In the genomic region with DNA sequence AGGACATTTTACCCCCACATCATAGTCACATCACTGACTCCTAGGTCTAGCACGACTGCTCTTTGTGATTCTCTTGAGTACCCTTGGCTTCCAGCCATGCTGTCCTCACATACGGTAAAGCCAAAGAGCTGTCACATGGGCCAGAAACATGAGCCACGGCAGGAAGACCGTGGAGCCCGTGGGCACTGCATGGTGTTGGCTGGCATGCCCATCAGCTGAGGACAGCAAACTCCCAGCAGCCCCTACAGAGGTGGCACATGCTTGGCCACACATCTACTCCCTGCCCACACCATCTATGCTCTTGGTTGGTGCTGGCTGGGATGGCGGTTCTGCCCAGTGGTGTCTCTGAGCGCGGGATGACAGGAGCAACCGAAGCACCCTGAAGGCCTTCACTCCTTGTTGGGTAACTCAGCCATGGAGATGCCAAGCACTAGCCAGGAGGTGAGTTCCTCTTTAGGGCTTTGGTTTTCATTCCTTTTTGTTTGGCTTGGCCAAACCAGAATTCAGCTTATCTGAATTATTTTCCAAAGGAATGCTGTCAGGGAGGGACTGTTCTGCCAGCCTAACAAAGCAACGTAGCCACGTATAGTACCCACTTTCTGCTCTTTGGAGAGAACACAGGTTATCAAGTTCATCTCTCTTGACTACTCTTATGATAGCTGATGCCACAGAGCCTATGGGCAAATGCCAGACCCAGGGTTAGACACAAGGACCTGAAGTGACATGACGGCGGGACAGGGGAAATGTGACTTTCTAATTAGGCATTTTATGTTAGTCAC, we compare ENCODE assay signal across 13 cellular contexts. TPM values are rescaled to one million over a fixed set of nuclear protein-coding genes. Genes with fewer than 3 reads are reported as not detected.
DNase-seq lines count a peak whose midpoint lies in the region; TF ChIP-seq lines count a peak whose summit lies in the region.
"Had no signal": no experiment of that assay in that cellular context is flagged by ENCODE, and none has a peak within 500 bp of the region (broad histone marks: within the 10 kb centered on the region; RNA-seq: fewer than 3 reads in every experiment).

No MANE protein-coding gene starts in this region.

- H3K9ac ChIP-seq in endodermal cell (ENCODE audit: extremely low read depth, low read length, poor library complexity, severe bottlenecking): peak overlapping the region; percentile 25

- H3K27me3 ChIP-seq in endodermal cell (ENCODE audit: control insufficient read depth, insufficient read depth, low read length, poor library complexity, severe bottlenecking): no peaks in the 10 kb centered on the region

- H3K27ac ChIP-seq in endodermal cell (ENCODE audit: low read depth, low read length) (peak overlapping the region; percentile 72), mesodermal cell (ENCODE audit: low read depth, low read length, severe bottlenecking) (peak overlapping the region; percentile 85)

- no peak for TF ChIP-seq CTCF in endodermal cell (conservative IDR thresholded peaks at IDR 0.05)
- no peak for TF ChIP-seq CTCF in lower leg skin (IDR thresholded peaks at IDR 0.05)

- H3K4me3 ChIP-seq in endodermal cell (ENCODE audit: low read length): no peak overlapping the region
- H3K4me3 ChIP-seq in mesodermal cell (ENCODE audit: extremely low read depth, insufficient read depth, low read length, poor library complexity, severe bottlenecking): no peak overlapping the region
- no peak overlapping the region for H3K4me3 ChIP-seq in lower leg skin (ENCODE audit: low read depth, poor library complexity, severe bottlenecking)

- H3K27ac Mint-ChIP-seq in endodermal cell: peak overlapping the region; percentile 52
- H3K27ac Mint-ChIP-seq: activated CD8-positive, alpha-beta T cell treated with anti-CD3 and anti-CD28 coated beads, Interleukin-2, amount 10 ng/mL, durations not matched to agents 7 days and 5 days; memory B cell had no signal

- intact Hi-C loops in lower leg skin (cut with DNase I; ENCODE audit: low total_unique reads): no loop called here

- H3K9me3 ChIP-seq in endodermal cell (ENCODE audit: control insufficient read depth, low read length) (no peaks in the 10 kb centered on the region), mesodermal cell (ENCODE audit: control insufficient read depth, low read length) (no peaks in the 10 kb centered on the region)

- H3K4me1 ChIP-seq in endodermal cell (ENCODE audit: control insufficient read depth, insufficient read depth, low read length): peaks cover 9% of the 10 kb centered on the region
- peaks cover 38% of the 10 kb centered on the region for H3K4me1 ChIP-seq in mesodermal cell (ENCODE audit: control insufficient read depth, insufficient read depth, low read length, poor library complexity, severe bottlenecking)

- H3K9me3 Mint-ChIP-seq in endodermal cell: no peaks in the 10 kb centered on the region
- H3K9me3 Mint-ChIP-seq: memory B cell had no signal

- no peak for TF ChIP-seq POLR2A in lower leg skin (IDR thresholded peaks at IDR 0.05)

- WGBS in endodermal cell (ENCODE audit: insufficient coverage in 1 of 2, insufficient read length in 1 of 2), 2 experiments: 95% methylated on average over 11 to 13 of the region's 13 CpGs
- 94 to 95% methylated on average over 10 to 13 of the region's 13 CpGs for WGBS in mesodermal cell (ENCODE audit: insufficient coverage in 2 of 2), 2 experiments
- WGBS in lower leg skin, 2 donors: 64 to 67% methylated on average over 13 of the region's 13 CpGs

- H3K36me3 ChIP-seq in endodermal cell (ENCODE audit: control insufficient read depth, insufficient read depth, low read length): peaks cover 96% of the 10 kb centered on the region
- peaks cover 97% of the 10 kb centered on the region for H3K36me3 ChIP-seq in mesodermal cell (ENCODE audit: control insufficient read depth, insufficient read depth, low read length)

- H3K36me3 Mint-ChIP-seq in endodermal cell (ENCODE audit: low read depth): peaks cover 79% of the 10 kb centered on the region

- H3K27me3 Mint-ChIP-seq in endodermal cell (ENCODE audit: insufficient read depth): no peaks in the 10 kb centered on the region
- H3K27me3 Mint-ChIP-seq: memory B cell had no signal

- H3K4me1 Mint-ChIP-seq in endodermal cell: peaks cover 4% of the 10 kb centered on the region
- H3K4me1 Mint-ChIP-seq: memory B cell had no signal

- in situ Hi-C loops in G401 (cut with HindIII; ENCODE audit: low sequenced_read_pairs): no loop called here

- no peak overlapping the region for H3K4me3 Mint-ChIP-seq in endodermal cell
- H3K4me3 Mint-ChIP-seq: activated CD8-positive, alpha-beta T cell treated with anti-CD3 and anti-CD28 coated beads, Interleukin-2, amount 10 ng/mL, durations not matched to agents 7 days and 5 days; memory B cell had no signal

- DNase-seq in D341Med (ENCODE audit: low spot score): peak; percentile 34
- DNase-seq in NCI-H2029 treated with DMSO at 0.1 percent for 48 hours (lab: John Stamatoyannopoulos, UW): peak; percentile 68
- no peak for DNase-seq in endodermal cell
- no peak for DNase-seq in G401 (ENCODE audit: low spot score)
- DNase-seq in lower leg skin (ENCODE audit: low spot score in 2 of 2): no peak
- no peak for DNase-seq in DMS114 treated with DMSO at 0.1 percent for 48 hours (lab: John Stamatoyannopoulos, UW; ENCODE audit: unreplicated experiment)
- no peak for DNase-seq in ecto neural progenitor cell (ENCODE audit: low spot score)
- DNase-seq: activated CD8-positive, alpha-beta T cell treated with anti-CD3 and anti-CD28 coated beads, Interleukin-2, amount 10 ng/mL, durations not matched to agents 7 days and 5 days; Calu3; NCI-H187 treated with DMSO at 0.1 percent for 48 hours had no signal

RNA-seq across cellular contexts. Expression of a gene that starts 10.0 kb away (rescaled TPM):
- 10 to 100 TPM; 29.9 to 36.1 TPM for total RNA-seq in endodermal cell
- 29.7 TPM for polyA plus RNA-seq in endodermal cell (2013, experiment 1 of 2)
- polyA plus RNA-seq in endodermal cell (2013, experiment 2 of 2): 27.6 TPM
- polyA plus RNA-seq in mesodermal cell (2013, experiment 1 of 2): 49.5 TPM
- polyA plus RNA-seq in mesodermal cell (2013, experiment 2 of 2): 41.0 TPM
- 25.3 and 27.7 TPM in 2 replicates for total RNA-seq in G401 (2014; rRNA removed; shearing (Covaris generic))
- total RNA-seq in lower leg skin: 10 to 100 TPM; 23.6 to 42.6 (median 36.9) TPM

RNA-seq across cellular contexts. Expression of a gene that starts 10.3 kb away (rescaled TPM):
- total RNA-seq in endodermal cell (10 to 100 TPM; 28.9 to 34.3 TPM), lower leg skin (10 to 100 TPM; 22.6 to 40.8 (median 26.7) TPM)
- 34.4 TPM for polyA plus RNA-seq in endodermal cell (2013, experiment 1 of 2)
- 35.6 TPM for polyA plus RNA-seq in endodermal cell (2013, experiment 2 of 2)
- polyA plus RNA-seq in mesodermal cell (2013, experiment 1 of 2): 65.6 TPM
- 66.5 TPM for polyA plus RNA-seq in mesodermal cell (2013, experiment 2 of 2)
- 21.5 and 29.1 TPM in 2 replicates for total RNA-seq in G401 (2014; rRNA removed; shearing (Covaris generic))

RNA-seq across cellular contexts. Expression of a gene that starts 11.7 kb away (rescaled TPM):
- total RNA-seq in endodermal cell: 10 to 100 TPM; 69.0 to 72.1 TPM
- 56.7 TPM for polyA plus RNA-seq in endodermal cell (2013, experiment 1 of 2)
- 51.2 TPM for polyA plus RNA-seq in endodermal cell (2013, experiment 2 of 2)
- 59.9 TPM for polyA plus RNA-seq in mesodermal cell (2013, experiment 1 of 2)
- 56.7 TPM for polyA plus RNA-seq in mesodermal cell (2013, experiment 2 of 2)
- 200 and 227 TPM in 2 replicates for total RNA-seq in G401 (2014; rRNA removed; shearing (Covaris generic))
- total RNA-seq in lower leg skin: 10 to 100 TPM; 52.1 to 90.2 (median 73.7) TPM

RNA-seq across cellular contexts. Expression of a gene that starts 19.4 kb away (rescaled TPM):
- total RNA-seq in endodermal cell: not detected
- polyA plus RNA-seq in endodermal cell (2013, experiment 1 of 2): not detected
- polyA plus RNA-seq in endodermal cell (2013, experiment 2 of 2): not detected
- polyA plus RNA-seq in mesodermal cell (2013, experiment 1 of 2): not detected
- polyA plus RNA-seq in mesodermal cell (2013, experiment 2 of 2): not detected
- not detected in 2 replicates for total RNA-seq in G401 (2014; rRNA removed; shearing (Covaris generic))
- not detected for total RNA-seq in lower leg skin
- total RNA-seq: activated CD8-positive, alpha-beta T cell treated with anti-CD3 and anti-CD28 coated beads, Interleukin-2, amount 10 ng/mL, durations not matched to agents 7 days and 5 days; Calu3; skeletal muscle tissue had no signal

RNA-seq across cellular contexts. Expression of a gene that starts 24.5 kb away (rescaled TPM):
- total RNA-seq in endodermal cell (1 to 10 TPM; 2.5 to 6.7 TPM), lower leg skin (under 1 TPM in 1 of 4 donors, not detected in 3; 0.10 TPM)
- 5.6 TPM for polyA plus RNA-seq in endodermal cell (2013, experiment 1 of 2)
- 4.4 TPM for polyA plus RNA-seq in endodermal cell (2013, experiment 2 of 2)
- polyA plus RNA-seq in mesodermal cell (2013, experiment 1 of 2): 11.9 TPM
- 15.0 TPM for polyA plus RNA-seq in mesodermal cell (2013, experiment 2 of 2)
- total RNA-seq in G401 (2014; rRNA removed; shearing (Covaris generic)): 12.4 and 13.1 TPM in 2 replicates
- total RNA-seq: activated CD8-positive, alpha-beta T cell treated with anti-CD3 and anti-CD28 coated beads, Interleukin-2, amount 10 ng/mL, durations not matched to agents 7 days and 5 days; Calu3 had no signal

Comparison
In these comparisons a context has a peak if more than half of its experiments do, and no peak if none do; other contexts are left out.
1. DNase-seq: peak in D341Med (single experiment) and NCI-H2029 treated with DMSO at 0.1 percent for 48 hours (single experiment); none in endodermal cell (single experiment), G401 (single experiment), lower leg skin (0 of 2), DMS114 treated with DMSO at 0.1 percent for 48 hours (single experiment) and ecto neural progenitor cell (single experiment).